21 cellular contexts compared by ENCODE assay signal in genomic region chr7:6139189-6139996, GRCh38. TPM values are rescaled to one million over a fixed set of nuclear protein-coding genes. Genes with fewer than 3 reads are reported as not detected.
DNase-seq lines count a peak whose midpoint lies in the region; ATAC-seq and TF ChIP-seq lines count a peak whose summit lies in the region.
"Had no signal": no experiment of that assay in that cellular context is flagged by ENCODE, and none has a peak within 500 bp of the region (broad histone marks: within the 10 kb centered on the region; RNA-seq: fewer than 3 reads in every experiment).

No MANE protein-coding gene starts in this region.

- peaks cover 9% of the 10 kb centered on the region for H3K36me3 Mint-ChIP-seq in endothelial cell (ENCODE audit: low read depth, unreplicated experiment)
- H3K36me3 Mint-ChIP-seq in stimulated activated memory B cell treated with anti-CD40 and anti-IgM and Interleukin-4, amounts not matched to agents 10 μg/mL and 1 μg/mL and 100 μg/mL, for 72 hours = peaks cover 36% of the 10 kb centered on the region
- H3K36me3 Mint-ChIP-seq in CD4-positive, alpha-beta memory T cell = peaks cover 37 to 60% of the 10 kb centered on the region in 2 donors

- H3K4me1 Mint-ChIP-seq in endothelial cell (ENCODE audit: unreplicated experiment) = no peaks in the 10 kb centered on the region
- H3K4me1 Mint-ChIP-seq in stimulated activated memory B cell treated with anti-CD40 and anti-IgM and Interleukin-4, amounts not matched to agents 10 μg/mL and 1 μg/mL and 100 μg/mL, for 72 hours = no peaks in the 10 kb centered on the region
- peaks cover 0 to 3% (median under 1%) of the 10 kb centered on the region in 4 donors for H3K4me1 Mint-ChIP-seq in CD4-positive, alpha-beta memory T cell

- H3K4me1 ChIP-seq in CD4-positive, alpha-beta memory T cell (ENCODE audit: insufficient read depth, low read length) = no peaks in the 10 kb centered on the region
- H3K4me1 ChIP-seq: body of pancreas, esophagus muscularis mucosa, HAP-1, SJSA1 had no signal

- no peaks in the 10 kb centered on the region for H3K9me3 ChIP-seq in CD4-positive, alpha-beta memory T cell (ENCODE audit: control insufficient read depth in 1 of 2, low read length in 2 of 2)
- H3K9me3 ChIP-seq: body of pancreas, esophagus muscularis mucosa, HAP-1, SJSA1 had no signal

- H3K4me3 Mint-ChIP-seq in endothelial cell (ENCODE audit: unreplicated experiment) = peak overlapping the region; percentile 31
- H3K4me3 Mint-ChIP-seq in stimulated activated memory B cell treated with anti-CD40 and anti-IgM and Interleukin-4, amounts not matched to agents 10 μg/mL and 1 μg/mL and 100 μg/mL, for 72 hours = no peak overlapping the region
- no peak overlapping the region for H3K4me3 Mint-ChIP-seq in CD4-positive, alpha-beta memory T cell
- H3K4me3 Mint-ChIP-seq: activated naive CD4-positive, alpha-beta T cell treated with anti-CD3 and anti-CD28 coated beads for 36 hours; immature natural killer cell had no signal

- CTCF ChIA-PET in CD4-positive, alpha-beta memory T cell (lab: Charles Lee; ENCODE audit: partially characterized antibody) = interaction anchor here (1.2 to 1.3 kb wide), 2 partner anchors 142 to 183 kb away, joined by 3 to 4 read pairs; no protein-coding TSS in a partner anchor

- no peak overlapping the region for H3K27ac ChIP-seq in CD4-positive, alpha-beta memory T cell (ENCODE audit: low read depth, low read length)
- H3K27ac ChIP-seq: esophagus muscularis mucosa, SJSA1 had no signal

- no peaks in the 10 kb centered on the region for H3K9me3 Mint-ChIP-seq in endothelial cell (ENCODE audit: unreplicated experiment)
- no peaks in the 10 kb centered on the region for H3K9me3 Mint-ChIP-seq in stimulated activated memory B cell treated with anti-CD40 and anti-IgM and Interleukin-4, amounts not matched to agents 10 μg/mL and 1 μg/mL and 100 μg/mL, for 72 hours
- no peaks in the 10 kb centered on the region for H3K9me3 Mint-ChIP-seq in CD4-positive, alpha-beta memory T cell
- H3K9me3 Mint-ChIP-seq: activated naive CD4-positive, alpha-beta T cell treated with anti-CD3 and anti-CD28 coated beads for 36 hours; immature natural killer cell had no signal

- no peak for TF ChIP-seq CTCF in endothelial cell (IDR thresholded peaks at IDR 0.05; ENCODE audit: unreplicated experiment)

- ATAC-seq in Right ventricle myocardium inferior (peak; percentile 34), Right ventricle myocardium superior (ENCODE audit: poor library complexity) (no peak)
- no peak for ATAC-seq in stimulated activated memory B cell treated with anti-CD40 and anti-IgM and Interleukin-4, amounts not matched to agents 10 μg/mL and 1 μg/mL and 100 μg/mL, for 72 hours
- ATAC-seq: body of pancreas had no signal

- H3K27me3 ChIP-seq in CD4-positive, alpha-beta memory T cell (ENCODE audit: insufficient read depth, low read length) = no peaks in the 10 kb centered on the region
- H3K27me3 ChIP-seq: body of pancreas, esophagus muscularis mucosa, SJSA1 had no signal

- no peak overlapping the region for H3K4me3 ChIP-seq in CD4-positive, alpha-beta memory T cell (ENCODE audit: low read length in 2 of 2)
- H3K4me3 ChIP-seq: body of pancreas, esophagus muscularis mucosa, HAP-1, SJSA1 had no signal

- peaks cover 38% of the 10 kb centered on the region for H3K36me3 ChIP-seq in CD4-positive, alpha-beta memory T cell (ENCODE audit: insufficient read depth, low read length)

- no peaks in the 10 kb centered on the region for H3K27me3 Mint-ChIP-seq in endothelial cell (ENCODE audit: unreplicated experiment)
- H3K27me3 Mint-ChIP-seq in stimulated activated memory B cell treated with anti-CD40 and anti-IgM and Interleukin-4, amounts not matched to agents 10 μg/mL and 1 μg/mL and 100 μg/mL, for 72 hours = no peaks in the 10 kb centered on the region
- no peaks in the 10 kb centered on the region for H3K27me3 Mint-ChIP-seq in CD4-positive, alpha-beta memory T cell

- peak overlapping the region; percentile 36 for H3K27ac Mint-ChIP-seq in endothelial cell (ENCODE audit: unreplicated experiment)
- peak overlapping the region; percentile 36 for H3K27ac Mint-ChIP-seq in stimulated activated memory B cell treated with anti-CD40 and anti-IgM and Interleukin-4, amounts not matched to agents 10 μg/mL and 1 μg/mL and 100 μg/mL, for 72 hours
- no peak overlapping the region for H3K27ac Mint-ChIP-seq in CD4-positive, alpha-beta memory T cell
- H3K27ac Mint-ChIP-seq: activated naive CD4-positive, alpha-beta T cell treated with anti-CD3 and anti-CD28 coated beads for 36 hours had no signal

- POLR2A ChIA-PET in CD4-positive, alpha-beta memory T cell (lab: Charles Lee; ENCODE audit: partially characterized antibody) = interaction anchor here (1.1 kb wide), 1 partner anchor 203 kb away, joined by 3 read pairs; no protein-coding TSS in a partner anchor

- no peak for DNase-seq in Right ventricle myocardium inferior (ENCODE audit: missing footprints)
- DNase-seq in Right ventricle myocardium superior = no peak
- peak; percentile 70 to 82 for DNase-seq in NOMO-1 (lab: John Stamatoyannopoulos, UW; ENCODE audit: unreplicated experiment in 2 of 2)
- peak; percentile 15 for DNase-seq in endothelial cell (ENCODE audit: low spot score)
- no peak for DNase-seq in T-helper 2 cell
- no peak for DNase-seq in CD4-positive, alpha-beta memory T cell
- no peak for DNase-seq in NCI-H2107 (lab: John Stamatoyannopoulos, UW)
- DNase-seq: activated CD4-positive, alpha-beta T cell treated with anti-CD3 and anti-CD28 coated beads, Interleukin-2, amount 50 U/mL, for 1 hour; activated naive CD4-positive, alpha-beta T cell treated with anti-CD3 and anti-CD28 coated beads for 36 hours; activated T-cell treated with anti-CD3 and anti-CD28 coated beads for 4 hours; body of pancreas; COR-L47; immature natural killer cell; mammary epithelial cell; NCI-H187; NCI-H510A; T1000 had no signal

- intact Hi-C loops in Right ventricle myocardium inferior (cut with DNase I) = no loop called here
- intact Hi-C loops in Right ventricle myocardium superior (cut with DNase I) = no loop called here
- intact Hi-C loops in CD4-positive, alpha-beta memory T cell (cut with micrococcal nuclease) = no loop called here

RNA-seq across cellular contexts. Expression of gene USP42, which starts 34.6 kb away (rescaled TPM):
- total RNA-seq in Right ventricle myocardium inferior (4.4 TPM), Right ventricle myocardium superior (4.1 TPM), endothelial cell (ENCODE audit: unreplicated experiment) (16.2 TPM)
- 10 to 100 TPM; 17.6 to 20.9 TPM for total RNA-seq in CD4-positive, alpha-beta memory T cell
- polyA plus RNA-seq in CD4-positive, alpha-beta memory T cell = 10 to 100 TPM in 1 of 2 donors, 1 to 10 TPM in 1; 3.2 to 14.7 TPM

Comparison
In these comparisons a context has a peak if more than half of its experiments do, and no peak if none do; other contexts are left out.
1. DNase-seq: peak in NOMO-1 (2 of 2) and endothelial cell (single experiment); none in Right ventricle myocardium inferior (single experiment), Right ventricle myocardium superior (single experiment), T-helper 2 cell (0 of 5), CD4-positive, alpha-beta memory T cell (0 of 5) and NCI-H2107 (single experiment).
2. H3K27ac Mint-ChIP-seq: peak in endothelial cell (single experiment) and stimulated activated memory B cell treated with anti-CD40 and anti-IgM and Interleukin-4, amounts not matched to agents 10 μg/mL and 1 μg/mL and 100 μg/mL, for 72 hours (single experiment); none in CD4-positive, alpha-beta memory T cell (0 of 7).